17 cellular contexts compared by ENCODE assay signal in genomic region chr1:242525769-242526168, GRCh38. TPM values are rescaled to one million over a fixed set of nuclear protein-coding genes. Genes with fewer than 3 reads are reported as not detected.
DNase-seq lines count a peak whose midpoint lies in the region; TF ChIP-seq lines count a peak whose summit lies in the region.
"Had no signal": no experiment of that assay in that cellular context is flagged by ENCODE, and none has a peak within 500 bp of the region (broad histone marks: within the 10 kb centered on the region; RNA-seq: fewer than 3 reads in every experiment).

No MANE protein-coding gene starts in this region.

- WGBS in neuronal stem cell (ENCODE audit: extremely low coverage in 2 of 2, insufficient read length in 2 of 2, insufficient replicate concordance in 1 of 2), 2 donors: no CpG with 5 or more reads among the region's 2 CpGs

- no peak overlapping the region for H3K23ac ChIP-seq in neuronal stem cell (ENCODE audit: low read depth, low read length, poor library complexity)

- H4K91ac ChIP-seq in neuronal stem cell (ENCODE audit: low read depth, low read length, poor library complexity): no peak overlapping the region

- H4K8ac ChIP-seq in neuronal stem cell (ENCODE audit: low read depth, low read length): no peak overlapping the region

- intact Hi-C loops in activated CD4-positive, alpha-beta T cell treated with anti-CD3 and anti-CD28 coated beads, Interleukin-2, amount 10 ng/mL, durations not matched to agents 24 days and 14 days (cut with micrococcal nuclease): no loop called here
- intact Hi-C loops in uterus (cut with DNase I; ENCODE audit: low total_unique reads): no loop called here

- H3K4me3 ChIP-seq in neuronal stem cell (ENCODE audit: low read length in 2 of 2) (peak overlapping the region in 1 of 2 donors; percentile 52), osteoblast (ENCODE audit: insufficient read depth, low read length) (no peak overlapping the region), uterus (no peak overlapping the region)

- no peak overlapping the region for H3K18ac ChIP-seq in neuronal stem cell (ENCODE audit: low read length)

- DNase-seq in activated CD4-positive, alpha-beta T cell treated with anti-CD3 and anti-CD28 coated beads, Interleukin-2, amount 10 ng/mL, durations not matched to agents 24 days and 14 days: no peak
- DNase-seq in activated CD4-positive, alpha-beta T cell treated with anti-CD3 and anti-CD28 coated beads, Interleukin-2, amount 50 U/mL, for 1 hour: no peak
- DNase-seq in endothelial cell (ENCODE audit: low spot score) (no peak), neuronal stem cell (ENCODE audit: low spot score) (no peak), osteoblast (ENCODE audit: insufficient read length, low spot score, missing footprints) (no peak), uterus (no peak), ureter (ENCODE audit: low spot score) (no peak)
- DNase-seq: activated CD4-positive, alpha-beta T cell treated with anti-CD3 and anti-CD28 coated beads for 1 hour; activated T-cell treated with anti-CD3 and anti-CD28 coated beads for 4 hours; gastrocnemius medialis; NCI-H1436 treated with DMSO at 0.1 percent for 48 hours; NK-92 treated with Interleukin-12 subunit alpha and Interleukin-12 subunit beta, amount 100 ng/mL, for 24 hours; upper lobe of right lung had no signal

- H3K27me3 Mint-ChIP-seq in activated CD4-positive, alpha-beta T cell treated with anti-CD3 and anti-CD28 coated beads, Interleukin-2, amount 10 ng/mL, durations not matched to agents 24 days and 14 days: peaks cover 39% of the 10 kb centered on the region
- H3K27me3 Mint-ChIP-seq in IgD-negative memory B cell (peaks cover 31% of the 10 kb centered on the region), endothelial cell (ENCODE audit: unreplicated experiment) (peaks cover 11% of the 10 kb centered on the region)

- H3K79me2 ChIP-seq in osteoblast (ENCODE audit: insufficient read depth, low read length): no peaks in the 10 kb centered on the region

- H2AK5ac ChIP-seq in neuronal stem cell (ENCODE audit: low read depth, low read length): no peak overlapping the region

- TF ChIP-seq CTCF in endothelial cell (IDR thresholded peaks at IDR 0.05; ENCODE audit: unreplicated experiment): no peak
- TF ChIP-seq CTCF in osteoblast (IDR thresholded peaks at IDR 0.05; ENCODE audit: extremely low read depth, low read depth, low read length): no peak
- no peak for TF ChIP-seq CTCF in uterus (IDR thresholded peaks at IDR 0.05)

- no peak overlapping the region for H3K4ac ChIP-seq in neuronal stem cell (ENCODE audit: low read length)

- no peak overlapping the region for H2BK5ac ChIP-seq in neuronal stem cell (ENCODE audit: low read length)

- H3K9me3 Mint-ChIP-seq in activated CD4-positive, alpha-beta T cell treated with anti-CD3 and anti-CD28 coated beads, Interleukin-2, amount 10 ng/mL, durations not matched to agents 24 days and 14 days: no peaks in the 10 kb centered on the region
- H3K9me3 Mint-ChIP-seq in IgD-negative memory B cell: peaks cover 0 to 2% (median 0%) of the 10 kb centered on the region in 3 donors
- H3K9me3 Mint-ChIP-seq in endothelial cell (ENCODE audit: unreplicated experiment): no peaks in the 10 kb centered on the region

- no peak overlapping the region for H2BK15ac ChIP-seq in neuronal stem cell (ENCODE audit: low read length)

- H3K9ac ChIP-seq in neuronal stem cell (ENCODE audit: low read depth, low read length, poor library complexity): no peak overlapping the region

- H3K4me2 ChIP-seq in neuronal stem cell (ENCODE audit: insufficient read depth, low read length, poor library complexity, severe bottlenecking) (no peak overlapping the region), osteoblast (ENCODE audit: insufficient read depth, low read length) (no peak overlapping the region)

- H3K27ac Mint-ChIP-seq in activated CD4-positive, alpha-beta T cell treated with anti-CD3 and anti-CD28 coated beads, Interleukin-2, amount 10 ng/mL, durations not matched to agents 24 days and 14 days: no peak overlapping the region
- peak overlapping the region in 1 of 3 donors; percentile 59 for H3K27ac Mint-ChIP-seq in IgD-negative memory B cell
- no peak overlapping the region for H3K27ac Mint-ChIP-seq in endothelial cell (ENCODE audit: unreplicated experiment)

- H2BK12ac ChIP-seq in neuronal stem cell (ENCODE audit: low read length): peak overlapping the region; percentile 94

- H3K27ac ChIP-seq in neuronal stem cell (replicated peaks; ENCODE audit: low read length): no peak overlapping the region
- H3K27ac ChIP-seq in osteoblast (ENCODE audit: low read depth, low read length): no peak overlapping the region
- H3K27ac ChIP-seq in uterus: no peak overlapping the region
- H3K27ac ChIP-seq: gastrocnemius medialis, ovary, upper lobe of right lung had no signal

- H3K27me3 ChIP-seq in neuronal stem cell (ENCODE audit: control insufficient read depth in 3 of 3, insufficient read depth in 3 of 3, low read depth in 1 of 3, low read length in 3 of 3): peaks cover 0 to 42% (median 10%) of the 10 kb centered on the region in 3 experiments
- H3K27me3 ChIP-seq in osteoblast (ENCODE audit: insufficient read depth, low read length): peaks cover 32% of the 10 kb centered on the region
- H3K27me3 ChIP-seq in uterus: peaks cover 0 to 9% of the 10 kb centered on the region in 2 donors
- H3K27me3 ChIP-seq: ovary had no signal

- no peak overlapping the region for H3K14ac ChIP-seq in neuronal stem cell (ENCODE audit: low read length)

- no peak for TF ChIP-seq POLR2A in uterus (IDR thresholded peaks at IDR 0.05)

- no peak overlapping the region for H2BK120ac ChIP-seq in neuronal stem cell (ENCODE audit: low read depth, low read length)

- peaks cover 2 to 4% of the 10 kb centered on the region in 2 donors for H3K4me1 ChIP-seq in neuronal stem cell (ENCODE audit: control insufficient read depth in 2 of 2, insufficient read depth in 1 of 2, low read depth in 1 of 2, low read length in 2 of 2)
- H3K4me1 ChIP-seq in osteoblast (ENCODE audit: insufficient read depth, low read length): no peaks in the 10 kb centered on the region
- H3K4me1 ChIP-seq in uterus: no peaks in the 10 kb centered on the region

- H3K36me3 ChIP-seq in neuronal stem cell (replicated peaks in 1 of 2; ENCODE audit: control insufficient read depth in 2 of 2, insufficient read depth in 2 of 2, low read length in 2 of 2): no peaks in the 10 kb centered on the region
- no peaks in the 10 kb centered on the region for H3K36me3 ChIP-seq in osteoblast (ENCODE audit: insufficient read depth, low read length)
- no peaks in the 10 kb centered on the region for H3K36me3 ChIP-seq in uterus
- H3K36me3 ChIP-seq: gastrocnemius medialis, ovary, upper lobe of right lung had no signal

- H3K4me1 Mint-ChIP-seq in activated CD4-positive, alpha-beta T cell treated with anti-CD3 and anti-CD28 coated beads, Interleukin-2, amount 10 ng/mL, durations not matched to agents 24 days and 14 days: no peaks in the 10 kb centered on the region
- H3K4me1 Mint-ChIP-seq in IgD-negative memory B cell: peaks cover 8 to 17% (median 9%) of the 10 kb centered on the region in 3 donors
- H3K4me1 Mint-ChIP-seq in endothelial cell (ENCODE audit: unreplicated experiment): no peaks in the 10 kb centered on the region

- H3K4me3 Mint-ChIP-seq in activated CD4-positive, alpha-beta T cell treated with anti-CD3 and anti-CD28 coated beads, Interleukin-2, amount 10 ng/mL, durations not matched to agents 24 days and 14 days: peak overlapping the region; percentile 63
- peak overlapping the region; percentile 68 to 92 (median 70) for H3K4me3 Mint-ChIP-seq in IgD-negative memory B cell
- peak overlapping the region; percentile 37 for H3K4me3 Mint-ChIP-seq in endothelial cell (ENCODE audit: unreplicated experiment)

- no peaks in the 10 kb centered on the region for H3K79me1 ChIP-seq in neuronal stem cell (ENCODE audit: low read depth, low read length)

- H3K36me3 Mint-ChIP-seq in activated CD4-positive, alpha-beta T cell treated with anti-CD3 and anti-CD28 coated beads, Interleukin-2, amount 10 ng/mL, durations not matched to agents 24 days and 14 days (ENCODE audit: low read depth): peaks cover 2% of the 10 kb centered on the region
- H3K36me3 Mint-ChIP-seq in IgD-negative memory B cell: no peaks in the 10 kb centered on the region
- no peaks in the 10 kb centered on the region for H3K36me3 Mint-ChIP-seq in endothelial cell (ENCODE audit: low read depth, unreplicated experiment)

- no peaks in the 10 kb centered on the region for H4K20me1 ChIP-seq in osteoblast (ENCODE audit: insufficient read depth, low read length)

- peak overlapping the region; percentile 93 for H2AFZ ChIP-seq in neuronal stem cell (ENCODE audit: low read length)
- no peak overlapping the region for H2AFZ ChIP-seq in osteoblast (ENCODE audit: low read length)

- H3K9me3 ChIP-seq in neuronal stem cell (replicated peaks in 1 of 2; ENCODE audit: control insufficient read depth in 2 of 2, insufficient read depth in 1 of 2, low read depth in 1 of 2, low read length in 2 of 2) (no peaks in the 10 kb centered on the region), osteoblast (ENCODE audit: low read depth, low read length) (no peaks in the 10 kb centered on the region), uterus (no peaks in the 10 kb centered on the region)
- H3K9me3 ChIP-seq: gastrocnemius medialis, ovary, upper lobe of right lung had no signal

RNA-seq across cellular contexts. Expression of gene PLD5, which starts 1.3 kb away (rescaled TPM):
- total RNA-seq in activated CD4-positive, alpha-beta T cell treated with anti-CD3 and anti-CD28 coated beads, Interleukin-2, amount 10 ng/mL, durations not matched to agents 24 days and 14 days: not detected in 2 replicates
- polyA plus RNA-seq in IgD-negative memory B cell: not detected
- total RNA-seq in endothelial cell (ENCODE audit: unreplicated experiment) (not detected), osteoblast (not detected in 2 replicates), uterus (1 to 10 TPM; 2.4 to 6.1 (median 5.2) TPM), ureter (0.13 TPM)
- polyA plus RNA-seq in neuronal stem cell (2013, experiment 1 of 2): 3.0 TPM
- 2.9 TPM for polyA plus RNA-seq in neuronal stem cell (2013, experiment 2 of 2)
- total RNA-seq: lung microvascular endothelial cell; T-helper 2 cell treated with Interferon-gamma antibody and Interleukin-4, amounts not matched to agents 100 ng/mL and 5 ng/mL, for 36 hours had no signal
